In the genomic region with DNA sequence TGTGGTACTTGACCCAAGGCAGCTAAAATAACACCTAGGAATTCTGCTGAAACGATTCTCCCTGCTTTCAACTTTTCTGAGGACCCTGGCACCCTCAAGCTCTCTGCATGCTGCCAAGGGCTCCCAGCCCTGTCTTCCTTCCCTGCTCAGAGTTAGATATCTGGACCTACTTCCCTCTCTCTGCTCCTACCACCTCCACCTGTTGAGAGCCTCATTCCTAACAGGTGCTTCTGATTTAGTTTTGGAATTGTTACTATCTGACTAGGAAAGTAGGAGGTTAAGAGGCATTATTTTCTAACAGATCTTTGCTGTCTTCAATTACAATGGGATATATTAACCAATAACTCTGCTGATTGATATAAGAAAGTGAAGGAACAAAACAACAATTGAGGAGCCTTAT, we compare ENCODE assay signal across 20 cellular contexts.
"Had no signal": no experiment of that assay in that cellular context is flagged by ENCODE, and none has a peak within 500 bp of the region (broad histone marks: within the 10 kb centered on the region; RNA-seq: fewer than 3 reads in every experiment).

No MANE protein-coding gene starts in this region.

- H3K4me3 ChIP-seq: MG63 had no signal

- DNase-seq: MG63, MM.1S, MV-4-11, NCI-H1048, NCI-H1092, NCI-H1417 treated with DMSO at 0.1 percent for 48 hours, NCI-H1694, NCI-H1694 treated with DMSO at 0.1 percent for 48 hours, NCI-H187, NCI-H187 treated with DMSO at 0.1 percent for 48 hours, NCI-H1930, NCI-H2029, NCI-H2081, NCI-H2081 treated with DMSO at 0.1 percent for 48 hours, NCI-H2227 treated with DMSO at 0.1 percent for 48 hours, NCI-H226, NCI-H446, NCI-H510A, NCI-H510A treated with DMSO at 0.1 percent for 48 hours, NCI-H524 treated with DMSO at 0.1 percent for 48 hours had no signal

- H3K36me3 ChIP-seq: MG63 had no signal

- H3K9me3 ChIP-seq: MG63 had no signal

- H3K27me3 ChIP-seq: MG63 had no signal
